In genomic region chr21:17679002-17679600, GRCh38 we compare ENCODE assay signal across 9 cellular contexts.
DNase-seq lines count a peak whose midpoint lies in the region; ATAC-seq, FAIRE-seq and TF ChIP-seq lines count a peak whose summit lies in the region.
"Had no signal": no experiment of that assay in that cellular context is flagged by ENCODE, and none has a peak within 500 bp of the region (broad histone marks: within the 10 kb centered on the region; RNA-seq: fewer than 3 reads in every experiment).

No MANE protein-coding gene starts in this region.

- H3K27ac ChIP-seq in VCaP (no peak overlapping the region), pancreas (no peak overlapping the region)
- H3K27ac ChIP-seq: SJSA1 had no signal

- peak; percentile 96 for ATAC-seq in GM18508 (IDR thresholded peaks at IDR 0.05; ENCODE audit: insufficient read depth, unreplicated experiment)
- ATAC-seq in HG02973 (IDR thresholded peaks at IDR 0.05; ENCODE audit: unreplicated experiment): peak; percentile 78
- peak; percentile 80 to 97 (median 95) for ATAC-seq in pancreas

- H3K36me3 ChIP-seq in BJ (ENCODE audit: control insufficient read depth, insufficient read depth, low read length) (no peaks in the 10 kb centered on the region), pancreas (no peaks in the 10 kb centered on the region)
- H3K36me3 ChIP-seq: SJSA1 had no signal

- POLR2A ChIA-PET in BJ (lab: Charles Lee): no interaction called here

- no peak overlapping the region for H3K4me3 ChIP-seq in BJ (ENCODE audit: low read depth, low read length)
- no peak overlapping the region for H3K4me3 ChIP-seq in pancreas
- H3K4me3 ChIP-seq: SJSA1 had no signal

- WGBS in pancreas, 2 donors: 0% methylated on average over 1 of the region's 1 CpG

- FAIRE-seq in frontal cortex (lab: Jason Lieb, UNC): peak; percentile 98
- peak; percentile 97 for FAIRE-seq in pancreas (lab: Jason Lieb, UNC)

- H3K27me3 ChIP-seq in BJ (ENCODE audit: control insufficient read depth, insufficient read depth, low read length) (no peaks in the 10 kb centered on the region), pancreas (no peaks in the 10 kb centered on the region)
- H3K27me3 ChIP-seq: SJSA1 had no signal

- DNase-seq in BJ (ENCODE audit: low read depth) (peak; percentile 16), NCI-H2029 (lab: John Stamatoyannopoulos, UW) (peak; percentile 37), frontal cortex (ENCODE audit: low spot score in 2 of 2) (peak; percentile 36 to 55), pancreas (no peak)
- no peak for DNase-seq in activated effector memory CD4-positive, alpha-beta T cell treated with anti-CD3 and anti-CD28 coated beads, Interleukin-2, amount 50 U/mL, for 16 hours

- intact Hi-C loops in pancreas (cut with DNase I): no loop called here

- H3K9me3 ChIP-seq in pancreas: no peaks in the 10 kb centered on the region
- H3K9me3 ChIP-seq: SJSA1 had no signal

- H3K4me1 ChIP-seq in pancreas: no peaks in the 10 kb centered on the region
- H3K4me1 ChIP-seq: SJSA1 had no signal

- CTCF ChIA-PET in BJ (lab: Yijun Ruan, JAX): interaction anchor here (0.6 to 6.6 kb wide), 12 partner anchors 9 to 293 kb away, joined by 3 to 45 read pairs (median 4); partner anchors contain the start of gene BTG3

- TF ChIP-seq CTCF in BJ (IDR thresholded peaks at IDR 0.05; ENCODE audit: insufficient read depth, low read depth, low read length) (peak; percentile 74), VCaP (conservative IDR thresholded peaks at IDR 0.05) (peak; percentile 96), pancreas (IDR thresholded peaks at IDR 0.05) (peak; percentile 41 to 71 (median 60))

Comparison
In these comparisons a context has a peak if more than half of its experiments do, and no peak if none do; other contexts are left out.
1. DNase-seq: peak in BJ (single experiment), NCI-H2029 (single experiment) and frontal cortex (2 of 2); none in pancreas (0 of 6) and activated effector memory CD4-positive, alpha-beta T cell treated with anti-CD3 and anti-CD28 coated beads, Interleukin-2, amount 50 U/mL, for 16 hours (single experiment).
2. Peak in every context shown above with its lines, with median percentiles within 50 percentile points of each other: CTCF ChIP-seq and ATAC-seq.